ENCODE assay signal across 1 cellular context in the genomic region with DNA sequence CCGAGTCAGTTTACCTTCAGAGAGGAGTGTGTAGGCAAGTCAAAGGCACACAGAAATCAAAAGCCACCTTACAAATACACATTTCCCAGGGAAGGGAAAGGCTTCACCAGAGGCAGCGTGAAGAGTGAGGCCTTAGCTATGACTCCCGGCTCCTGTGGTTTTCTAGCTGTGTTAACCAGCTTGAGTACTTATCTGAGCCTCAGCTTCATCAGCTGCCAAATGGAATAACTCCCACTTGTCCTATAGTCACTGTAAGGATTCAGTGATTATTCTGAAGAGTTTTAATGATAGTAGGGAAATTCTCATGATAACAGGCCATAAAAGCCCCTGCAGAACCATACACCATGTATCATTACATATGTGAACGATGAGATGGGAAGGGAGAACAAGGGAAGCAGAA.
TF ChIP-seq lines count a peak whose summit lies in the region.

No MANE protein-coding gene starts in this region.

TF ChIP-seq in GM23338, 12 proteins besides CTCF, POLR2A, EP300 and RAD21 (continued from another document):
- TF ChIP-seq, protein P1, sequence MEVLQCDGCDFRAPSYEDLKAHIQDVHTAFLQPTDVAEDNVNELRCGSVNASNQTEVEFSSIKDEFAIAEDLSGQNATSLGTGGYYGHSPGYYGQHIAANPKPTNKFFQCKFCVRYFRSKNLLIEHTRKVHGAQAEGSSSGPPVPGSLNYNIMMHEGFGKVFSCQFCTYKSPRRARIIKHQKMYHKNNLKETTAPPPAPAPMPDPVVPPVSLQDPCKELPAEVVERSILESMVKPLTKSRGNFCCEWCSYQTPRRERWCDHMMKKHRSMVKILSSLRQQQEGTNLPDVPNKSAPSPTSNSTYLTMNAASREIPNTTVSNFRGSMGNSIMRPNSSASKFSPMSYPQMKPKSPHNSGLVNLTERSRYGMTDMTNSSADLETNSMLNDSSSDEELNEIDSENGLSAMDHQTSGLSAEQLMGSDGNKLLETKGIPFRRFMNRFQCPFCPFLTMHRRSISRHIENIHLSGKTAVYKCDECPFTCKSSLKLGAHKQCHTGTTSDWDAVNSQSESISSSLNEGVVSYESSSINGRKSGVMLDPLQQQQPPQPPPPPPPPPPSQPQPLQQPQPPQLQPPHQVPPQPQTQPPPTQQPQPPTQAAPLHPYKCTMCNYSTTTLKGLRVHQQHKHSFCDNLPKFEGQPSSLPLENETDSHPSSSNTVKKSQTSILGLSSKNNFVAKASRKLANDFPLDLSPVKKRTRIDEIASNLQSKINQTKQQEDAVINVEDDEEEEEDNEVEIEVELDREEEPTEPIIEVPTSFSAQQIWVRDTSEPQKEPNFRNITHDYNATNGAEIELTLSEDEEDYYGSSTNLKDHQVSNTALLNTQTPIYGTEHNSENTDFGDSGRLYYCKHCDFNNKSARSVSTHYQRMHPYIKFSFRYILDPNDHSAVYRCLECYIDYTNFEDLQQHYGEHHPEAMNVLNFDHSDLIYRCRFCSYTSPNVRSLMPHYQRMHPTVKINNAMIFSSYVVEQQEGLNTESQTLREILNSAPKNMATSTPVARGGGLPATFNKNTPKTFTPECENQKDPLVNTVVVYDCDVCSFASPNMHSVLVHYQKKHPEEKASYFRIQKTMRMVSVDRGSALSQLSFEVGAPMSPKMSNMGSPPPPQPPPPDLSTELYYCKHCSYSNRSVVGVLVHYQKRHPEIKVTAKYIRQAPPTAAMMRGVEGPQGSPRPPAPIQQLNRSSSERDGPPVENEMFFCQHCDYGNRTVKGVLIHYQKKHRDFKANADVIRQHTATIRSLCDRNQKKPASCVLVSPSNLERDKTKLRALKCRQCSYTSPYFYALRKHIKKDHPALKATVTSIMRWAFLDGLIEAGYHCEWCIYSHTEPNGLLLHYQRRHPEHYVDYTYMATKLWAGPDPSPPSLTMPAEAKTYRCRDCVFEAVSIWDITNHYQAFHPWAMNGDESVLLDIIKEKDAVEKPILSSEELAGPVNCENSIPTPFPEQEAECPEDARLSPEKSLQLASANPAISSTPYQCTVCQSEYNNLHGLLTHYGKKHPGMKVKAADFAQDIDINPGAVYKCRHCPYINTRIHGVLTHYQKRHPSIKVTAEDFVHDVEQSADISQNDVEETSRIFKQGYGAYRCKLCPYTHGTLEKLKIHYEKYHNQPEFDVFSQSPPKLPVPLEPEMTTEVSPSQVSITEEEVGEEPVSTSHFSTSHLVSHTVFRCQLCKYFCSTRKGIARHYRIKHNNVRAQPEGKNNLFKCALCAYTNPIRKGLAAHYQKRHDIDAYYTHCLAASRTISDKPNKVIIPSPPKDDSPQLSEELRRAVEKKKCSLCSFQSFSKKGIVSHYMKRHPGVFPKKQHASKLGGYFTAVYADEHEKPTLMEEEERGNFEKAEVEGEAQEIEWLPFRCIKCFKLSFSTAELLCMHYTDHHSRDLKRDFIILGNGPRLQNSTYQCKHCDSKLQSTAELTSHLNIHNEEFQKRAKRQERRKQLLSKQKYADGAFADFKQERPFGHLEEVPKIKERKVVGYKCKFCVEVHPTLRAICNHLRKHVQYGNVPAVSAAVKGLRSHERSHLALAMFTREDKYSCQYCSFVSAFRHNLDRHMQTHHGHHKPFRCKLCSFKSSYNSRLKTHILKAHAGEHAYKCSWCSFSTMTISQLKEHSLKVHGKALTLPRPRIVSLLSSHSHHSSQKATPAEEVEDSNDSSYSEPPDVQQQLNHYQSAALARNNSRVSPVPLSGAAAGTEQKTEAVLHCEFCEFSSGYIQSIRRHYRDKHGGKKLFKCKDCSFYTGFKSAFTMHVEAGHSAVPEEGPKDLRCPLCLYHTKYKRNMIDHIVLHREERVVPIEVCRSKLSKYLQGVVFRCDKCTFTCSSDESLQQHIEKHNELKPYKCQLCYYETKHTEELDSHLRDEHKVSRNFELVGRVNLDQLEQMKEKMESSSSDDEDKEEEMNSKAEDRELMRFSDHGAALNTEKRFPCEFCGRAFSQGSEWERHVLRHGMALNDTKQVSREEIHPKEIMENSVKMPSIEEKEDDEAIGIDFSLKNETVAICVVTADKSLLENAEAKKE (CRISPR knock-in tag; IDR thresholded peaks at IDR 0.05): no peak
- no peak for TF ChIP-seq EZH2phosphoT487 (IDR thresholded peaks at IDR 0.05; ENCODE audit: unreplicated experiment)
- no peak for TF ChIP-seq POLR2AphosphoS5 (IDR thresholded peaks at IDR 0.05; ENCODE audit: low read depth)
- TF ChIP-seq ZNF114 (CRISPR knock-in tag; IDR thresholded peaks at IDR 0.05): no peak
- TF ChIP-seq, protein P2, sequence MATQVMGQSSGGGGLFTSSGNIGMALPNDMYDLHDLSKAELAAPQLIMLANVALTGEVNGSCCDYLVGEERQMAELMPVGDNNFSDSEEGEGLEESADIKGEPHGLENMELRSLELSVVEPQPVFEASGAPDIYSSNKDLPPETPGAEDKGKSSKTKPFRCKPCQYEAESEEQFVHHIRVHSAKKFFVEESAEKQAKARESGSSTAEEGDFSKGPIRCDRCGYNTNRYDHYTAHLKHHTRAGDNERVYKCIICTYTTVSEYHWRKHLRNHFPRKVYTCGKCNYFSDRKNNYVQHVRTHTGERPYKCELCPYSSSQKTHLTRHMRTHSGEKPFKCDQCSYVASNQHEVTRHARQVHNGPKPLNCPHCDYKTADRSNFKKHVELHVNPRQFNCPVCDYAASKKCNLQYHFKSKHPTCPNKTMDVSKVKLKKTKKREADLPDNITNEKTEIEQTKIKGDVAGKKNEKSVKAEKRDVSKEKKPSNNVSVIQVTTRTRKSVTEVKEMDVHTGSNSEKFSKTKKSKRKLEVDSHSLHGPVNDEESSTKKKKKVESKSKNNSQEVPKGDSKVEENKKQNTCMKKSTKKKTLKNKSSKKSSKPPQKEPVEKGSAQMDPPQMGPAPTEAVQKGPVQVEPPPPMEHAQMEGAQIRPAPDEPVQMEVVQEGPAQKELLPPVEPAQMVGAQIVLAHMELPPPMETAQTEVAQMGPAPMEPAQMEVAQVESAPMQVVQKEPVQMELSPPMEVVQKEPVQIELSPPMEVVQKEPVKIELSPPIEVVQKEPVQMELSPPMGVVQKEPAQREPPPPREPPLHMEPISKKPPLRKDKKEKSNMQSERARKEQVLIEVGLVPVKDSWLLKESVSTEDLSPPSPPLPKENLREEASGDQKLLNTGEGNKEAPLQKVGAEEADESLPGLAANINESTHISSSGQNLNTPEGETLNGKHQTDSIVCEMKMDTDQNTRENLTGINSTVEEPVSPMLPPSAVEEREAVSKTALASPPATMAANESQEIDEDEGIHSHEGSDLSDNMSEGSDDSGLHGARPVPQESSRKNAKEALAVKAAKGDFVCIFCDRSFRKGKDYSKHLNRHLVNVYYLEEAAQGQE (IDR thresholded peaks at IDR 0.05; ENCODE audit: unreplicated experiment): no peak
- TF ChIP-seq CREB1 (CRISPR knock-in tag; IDR thresholded peaks at IDR 0.05; ENCODE audit: low read depth): no peak
- TF ChIP-seq JUNB (IDR thresholded peaks at IDR 0.05; ENCODE audit: unreplicated experiment): no peak
